Comparison of ENCODE assay signal across 9 cellular contexts in the genomic region with DNA sequence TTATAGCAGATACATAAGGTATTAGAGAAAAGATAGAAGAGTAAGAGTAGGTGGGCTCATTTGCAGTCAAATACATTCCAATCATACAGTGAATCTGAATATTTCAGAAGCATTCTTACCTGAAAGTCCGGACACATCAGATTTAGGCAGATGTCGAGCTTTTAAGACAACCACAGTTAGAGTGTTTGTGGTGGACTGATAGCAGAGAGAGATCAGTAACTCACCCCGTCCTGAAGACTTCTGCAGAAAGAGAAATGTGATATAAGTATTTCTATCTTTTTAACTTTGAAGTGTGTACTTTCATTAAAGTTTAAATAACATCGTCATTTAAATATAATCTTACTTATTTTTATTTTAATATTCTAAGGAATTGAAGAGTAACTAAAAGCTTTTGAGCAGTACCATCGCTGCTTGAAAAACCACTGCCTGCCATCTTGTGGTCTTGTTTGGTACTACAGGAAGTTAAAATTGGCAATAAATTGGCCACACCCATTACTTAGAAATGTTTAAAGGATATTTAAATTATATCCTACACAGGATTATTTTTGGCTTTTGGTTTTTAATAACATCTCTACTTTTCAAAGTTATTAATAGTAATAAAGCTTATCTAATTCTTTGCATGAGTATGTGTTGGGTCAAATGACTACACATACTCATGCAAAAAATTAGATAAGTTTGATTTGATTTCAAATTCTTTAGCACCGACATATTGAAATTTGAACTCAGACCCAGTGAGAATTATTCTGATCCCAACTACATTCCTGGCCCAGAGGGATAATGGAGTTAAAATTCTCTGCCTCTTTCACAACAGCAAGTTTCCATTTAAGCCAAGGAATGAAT. TPM values are rescaled to one million over a fixed set of nuclear protein-coding genes. Genes with fewer than 3 reads are reported as not detected.
DNase-seq lines count a peak whose midpoint lies in the region; ATAC-seq and TF ChIP-seq lines count a peak whose summit lies in the region.
"Had no signal": no experiment of that assay in that cellular context is flagged by ENCODE, and none has a peak within 500 bp of the region (broad histone marks: within the 10 kb centered on the region; RNA-seq: fewer than 3 reads in every experiment).

No MANE protein-coding gene starts in this region.

- intact Hi-C loops in body of pancreas (cut with DNase I) = no loop called here
- intact Hi-C loops in left lung (cut with DNase I) = no loop called here

- ATAC-seq in GM18498 (IDR thresholded peaks at IDR 0.05; ENCODE audit: unreplicated experiment) (peak; percentile 84), HG02938 (IDR thresholded peaks at IDR 0.05; ENCODE audit: unreplicated experiment) (peak; percentile 87), body of pancreas (peak; percentile 42), left lung (peak; percentile 70), HG02840 (IDR thresholded peaks at IDR 0.05; ENCODE audit: low FRiP score, unreplicated experiment) (no peak)

- TF ChIP-seq CTCF in C4-2B (conservative IDR thresholded peaks at IDR 0.05) (peak; percentile 81), body of pancreas (IDR thresholded peaks at IDR 0.05) (peak; percentile 31 to 98 (median 66)), left lung (IDR thresholded peaks at IDR 0.05) (peak; percentile 68 to 72)

- H3K4me1 ChIP-seq in body of pancreas (no peaks in the 10 kb centered on the region), left lung (no peaks in the 10 kb centered on the region)
- no peaks in the 10 kb centered on the region for H3K4me1 ChIP-seq in effector memory CD4-positive, alpha-beta T cell (ENCODE audit: control insufficient read depth, insufficient read depth, low read length, poor library complexity, severe bottlenecking)

- H3K9me3 ChIP-seq in body of pancreas (no peaks in the 10 kb centered on the region), left lung (no peaks in the 10 kb centered on the region)
- H3K9me3 ChIP-seq in effector memory CD4-positive, alpha-beta T cell (ENCODE audit: control insufficient read depth, low read length) = no peaks in the 10 kb centered on the region

- 18 to 21% methylated on average over 6 of the region's 6 CpGs for WGBS in body of pancreas, 2 donors

- no peak for TF ChIP-seq POLR2A in body of pancreas (IDR thresholded peaks at IDR 0.05)

- DNase-seq in NCI-H2196 (lab: John Stamatoyannopoulos, UW; ENCODE audit: unreplicated experiment) (peak; percentile 45), body of pancreas (peak in 1 of 4 donors; percentile 11), left lung (no peak)
- no peak for DNase-seq in effector memory CD4-positive, alpha-beta T cell

- H3K27ac ChIP-seq in C4-2B (no peak overlapping the region), body of pancreas (no peak overlapping the region), left lung (no peak overlapping the region)
- no peak overlapping the region for H3K27ac ChIP-seq in effector memory CD4-positive, alpha-beta T cell (ENCODE audit: insufficient read depth, low read length, poor library complexity, severe bottlenecking)

- H3K4me3 ChIP-seq in body of pancreas (no peak overlapping the region), left lung (no peak overlapping the region)
- H3K4me3 ChIP-seq in effector memory CD4-positive, alpha-beta T cell (ENCODE audit: insufficient read depth, low read depth, low read length, poor library complexity, severe bottlenecking) = no peak overlapping the region

- H3K36me3 ChIP-seq in body of pancreas (replicated peaks in 1 of 2; ENCODE audit: insufficient read depth in 1 of 2, low read depth in 2 of 2) (no peaks in the 10 kb centered on the region), left lung (no peaks in the 10 kb centered on the region)
- no peaks in the 10 kb centered on the region for H3K36me3 ChIP-seq in effector memory CD4-positive, alpha-beta T cell (ENCODE audit: control insufficient read depth, insufficient read depth, low read length)

- H3K27me3 ChIP-seq in body of pancreas (no peaks in the 10 kb centered on the region), left lung (peaks cover 3 to 10% of the 10 kb centered on the region in 2 donors)
- no peaks in the 10 kb centered on the region for H3K27me3 ChIP-seq in effector memory CD4-positive, alpha-beta T cell (replicated peaks; ENCODE audit: control insufficient read depth, insufficient read depth, low read length, poor library complexity, severe bottlenecking)

RNA-seq across cellular contexts. Expression of gene SYT4, which starts 5.5 kb away (rescaled TPM):
- total RNA-seq in body of pancreas (1 to 10 TPM in 1 of 2 donors, under 1 TPM in 1; 0.33 to 3.6 TPM), left lung (under 1 TPM in 1 of 2 donors, not detected in 1; 0.24 TPM)
- total RNA-seq: T-helper 2 cell treated with Interferon-gamma antibody and Interleukin-4, amounts not matched to agents 100 ng/mL and 5 ng/mL, for 36 hours had no signal
